ENCODE assay signal across 8 cellular contexts in the genomic region with DNA sequence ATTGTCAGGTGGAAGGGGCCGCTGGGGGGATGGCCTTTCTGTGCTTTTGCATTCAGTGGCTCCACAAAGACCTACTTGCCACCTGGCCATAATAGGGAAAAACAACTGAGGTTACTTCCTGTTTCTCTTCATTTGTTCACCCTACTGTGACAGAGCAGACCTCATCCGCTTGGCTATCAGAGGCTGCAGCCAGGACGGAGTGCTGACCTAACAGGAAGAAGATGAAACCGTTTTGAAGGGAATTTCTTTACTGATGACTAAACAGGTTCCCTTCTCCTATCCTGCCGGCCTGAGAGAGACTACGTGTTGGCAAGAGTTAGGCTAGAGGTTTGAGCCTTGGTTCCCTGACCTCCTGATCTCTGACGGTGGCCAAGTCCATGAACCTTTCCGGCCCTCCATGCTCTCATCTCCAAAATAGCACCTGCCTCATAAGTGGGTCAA. TPM values are rescaled to one million over a fixed set of nuclear protein-coding genes. Genes with fewer than 3 reads are reported as not detected.
DNase-seq lines count a peak whose midpoint lies in the region; ATAC-seq and TF ChIP-seq lines count a peak whose summit lies in the region.

No MANE protein-coding gene starts in this region.

- no peaks in the 10 kb centered on the region for H3K27me3 ChIP-seq in right lobe of liver

- intact Hi-C loops in right lobe of liver (cut with DNase I) = no loop called here

- no peak overlapping the region for H3K4me3 ChIP-seq in right lobe of liver

- no peaks in the 10 kb centered on the region for H3K9me3 ChIP-seq in right lobe of liver

- peak overlapping the region in 1 of 3 donors; percentile 37 for H3K27ac ChIP-seq in right lobe of liver
- H3K27ac ChIP-seq in RWPE1 = no peak overlapping the region

- POLR2A ChIA-PET in RWPE1 (lab: Yijun Ruan, JAX; ENCODE audit: low non-redundant PET) = no interaction called here

- ATAC-seq in GM18907 (IDR thresholded peaks at IDR 0.05; ENCODE audit: unreplicated experiment) (peak; percentile 98), HG02610 (IDR thresholded peaks at IDR 0.05; ENCODE audit: unreplicated experiment) (peak; percentile 95), right lobe of liver (peak; percentile 89 to 96 (median 94))

- WGBS in right lobe of liver (ENCODE audit: insufficient coverage, low coverage, low lambda C conversion rate, missing lambda C conversion rate) = 21% methylated on average over 5 of the region's 8 CpGs

- TF ChIP-seq POLR2A in right lobe of liver (IDR thresholded peaks at IDR 0.05) = no peak

- CTCF ChIA-PET in RWPE1 (lab: Yijun Ruan, JAX) = no interaction called here

- TF ChIP-seq CTCF in right lobe of liver (IDR thresholded peaks at IDR 0.05) (no peak), RWPE1 (conservative IDR thresholded peaks at IDR 0.05; ENCODE audit: low read depth) (no peak)

- peaks cover 0 to 6% (median 0%) of the 10 kb centered on the region in 4 donors for H3K4me1 ChIP-seq in right lobe of liver

- DNase-seq in NAMALWA (ENCODE audit: low spot score) (peak; percentile 92), right lobe of liver (peak in 1 of 3 donors; percentile 60), RWPE1 (ENCODE audit: low spot score) (no peak), DMS 273 treated with DMSO at 0.1 percent for 48 hours (lab: John Stamatoyannopoulos, UW) (no peak), T-helper 9 cell (no peak), H4 (ENCODE audit: low spot score) (no peak)

- no peaks in the 10 kb centered on the region for H3K36me3 ChIP-seq in right lobe of liver

RNA-seq across cellular contexts. Expression of a gene that starts 21.3 kb away (rescaled TPM):
- total RNA-seq in right lobe of liver = 1 to 10 TPM in 4 of 6 experiments, under 1 TPM in 2; 0.39 to 3.6 (median 1.6) TPM
- not detected in 2 replicates for total RNA-seq in H4 (2014; rRNA removed; shearing (Covaris generic))

RNA-seq across cellular contexts. Expression of a gene that starts 55.5 kb away (rescaled TPM):
- total RNA-seq in right lobe of liver = 10 to 100 TPM in 5 of 6 experiments, 1 to 10 TPM in 1; 6.7 to 14.0 (median 12.8) TPM
- 16.0 and 27.6 TPM in 2 replicates for total RNA-seq in H4 (2014; rRNA removed; shearing (Covaris generic))
